Comparison of ENCODE assay signal across 8 cellular contexts in the genomic region with DNA sequence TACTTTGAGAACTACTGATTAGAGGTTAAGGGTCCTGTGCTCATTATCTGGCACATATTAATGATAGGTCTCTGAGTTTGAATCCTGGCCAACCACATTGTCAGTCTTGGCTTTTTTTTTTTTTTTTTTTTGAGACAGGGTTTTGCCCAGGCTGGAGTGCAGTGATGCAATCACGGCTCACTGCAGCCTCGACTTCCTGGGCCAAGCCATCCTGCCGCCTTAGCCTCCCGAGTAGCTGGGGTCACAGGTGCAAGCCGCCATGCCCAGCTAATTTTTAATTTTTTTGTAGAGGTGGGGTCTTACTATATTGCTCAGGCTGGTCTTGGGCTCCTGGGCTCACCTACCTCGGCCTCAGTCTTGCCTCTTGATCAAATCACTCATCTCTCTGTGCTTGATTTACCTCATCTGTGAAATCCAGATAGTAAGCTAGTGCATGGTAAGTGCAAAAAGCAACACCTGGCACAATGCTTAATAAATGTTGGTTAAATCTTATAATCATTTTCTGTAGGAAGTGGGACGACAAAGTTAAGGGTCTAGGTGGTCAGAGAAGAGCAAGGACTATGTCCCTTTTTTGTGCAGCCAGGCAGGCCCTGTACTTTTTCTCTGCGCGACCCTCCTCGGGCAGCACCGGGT. TPM values are rescaled to one million over a fixed set of nuclear protein-coding genes. Genes with fewer than 3 reads are reported as not detected.
DNase-seq lines count a peak whose midpoint lies in the region; ATAC-seq and TF ChIP-seq lines count a peak whose summit lies in the region.

No MANE protein-coding gene starts in this region.

- H3K9me3 ChIP-seq in esophagus (ENCODE audit: control insufficient read depth in 2 of 2, insufficient read depth in 1 of 2, low read depth in 1 of 2, low read length in 1 of 2) (no peaks in the 10 kb centered on the region), psoas muscle (no peaks in the 10 kb centered on the region)

- intact Hi-C loops in psoas muscle (cut with DNase I) = loop anchor here (1.0 to 10.0 kb wide), 6 partner anchors 42 to 505 kb away; a partner anchor contains a TSS

- H3K4me1 ChIP-seq in esophagus (ENCODE audit: control insufficient read depth in 2 of 2, insufficient read depth in 2 of 2, low read length in 1 of 2) = peaks cover 0 to 4% of the 10 kb centered on the region in 2 donors
- peaks cover 12% of the 10 kb centered on the region for H3K4me1 ChIP-seq in psoas muscle

- no peaks in the 10 kb centered on the region for H3K36me3 ChIP-seq in esophagus (ENCODE audit: control insufficient read depth in 2 of 2, insufficient read depth in 2 of 2, low read length in 1 of 2)
- no peaks in the 10 kb centered on the region for H3K36me3 ChIP-seq in psoas muscle (ENCODE audit: insufficient read depth in 1 of 2, low read depth in 1 of 2)

- no peak for ATAC-seq in psoas muscle
- ATAC-seq in HG02840 (IDR thresholded peaks at IDR 0.05; ENCODE audit: low FRiP score, unreplicated experiment) = no peak
- no peak for ATAC-seq in HG03565 (IDR thresholded peaks at IDR 0.05; ENCODE audit: unreplicated experiment)

- 47 to 50% methylated on average over 11 of the region's 11 CpGs for WGBS in esophagus, 2 donors
- 44 to 47% (median 45%) methylated on average over 11 of the region's 11 CpGs for WGBS in psoas muscle, 3 donors

- DNase-seq in RKO (ENCODE audit: low spot score) = peak; percentile 16
- DNase-seq in psoas muscle = no peak
- DNase-seq in HuH-7.5 (ENCODE audit: low spot score) = no peak
- DNase-seq in NCI-H345 treated with DMSO at 0.1 percent for 48 hours (lab: John Stamatoyannopoulos, UW; ENCODE audit: unreplicated experiment) = no peak

- H3K27ac ChIP-seq in esophagus (ENCODE audit: low read depth in 2 of 2, low read length in 1 of 2) = peak overlapping the region; percentile 97 to 99
- peak overlapping the region; percentile 89 for H3K27ac ChIP-seq in psoas muscle

- H3K27me3 ChIP-seq in esophagus (ENCODE audit: control insufficient read depth in 1 of 2, insufficient read depth in 2 of 2, low read length in 2 of 2) (no peaks in the 10 kb centered on the region), psoas muscle (ENCODE audit: insufficient read depth in 3 of 3, low read length in 2 of 3) (no peaks in the 10 kb centered on the region)

- H3K4me3 ChIP-seq in GM08714 (ENCODE audit: low read length) = peak overlapping the region; percentile 52; the same call in 1 of the 2 replicates
- peak overlapping the region; percentile 72 to 91 for H3K4me3 ChIP-seq in esophagus (ENCODE audit: low read depth in 1 of 2, low read length in 2 of 2)
- H3K4me3 ChIP-seq in psoas muscle = peak overlapping the region; percentile 73

- no peak for TF ChIP-seq CTCF in psoas muscle (IDR thresholded peaks at IDR 0.05)

RNA-seq across cellular contexts. Expression of a gene that starts 0.4 kb away (rescaled TPM):
- polyA plus RNA-seq in esophagus (10 to 100 TPM; 16.3 to 30.2 TPM), psoas muscle (10 to 100 TPM; 20.0 to 25.7 (median 23.9) TPM)
- total RNA-seq in psoas muscle = 10 to 100 TPM; 36.4 to 60.4 (median 52.5) TPM

RNA-seq across cellular contexts. Expression of a gene that starts 53.6 kb away (rescaled TPM):
- polyA plus RNA-seq in esophagus (1 to 10 TPM; 3.1 to 4.7 TPM), psoas muscle (10 to 100 TPM in 1 of 3 donors, 1 to 10 TPM in 2; 6.7 to 14.3 (median 8.2) TPM)
- total RNA-seq in psoas muscle = 10 to 100 TPM; 21.8 to 28.6 (median 24.9) TPM
